15 cellular contexts compared by ENCODE assay signal in the genomic region with DNA sequence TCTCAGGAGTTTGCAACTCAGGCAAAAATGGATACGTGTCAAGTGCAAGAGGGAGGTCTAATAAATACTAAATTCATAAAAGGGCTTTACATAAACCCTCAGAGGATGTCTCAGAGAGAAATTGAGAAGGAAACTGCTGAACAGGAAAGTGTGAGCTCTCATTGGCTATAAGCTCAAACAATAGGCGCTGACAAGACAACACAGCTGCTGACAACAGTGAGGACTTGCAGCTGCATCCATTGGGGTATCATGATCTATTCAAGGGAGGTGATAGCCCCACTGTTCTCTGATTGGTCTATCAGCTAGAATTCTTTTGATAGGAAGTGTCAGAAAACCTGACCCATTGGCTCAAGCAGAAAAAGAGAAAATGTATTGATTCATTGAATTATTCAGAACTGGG.
DNase-seq lines count a peak whose midpoint lies in the region; ATAC-seq and TF ChIP-seq lines count a peak whose summit lies in the region.
"Had no signal": no experiment of that assay in that cellular context is flagged by ENCODE, and none has a peak within 500 bp of the region (broad histone marks: within the 10 kb centered on the region; RNA-seq: fewer than 3 reads in every experiment).

No MANE protein-coding gene starts in this region.

- H3K27me3 ChIP-seq in HAP-1 (ENCODE audit: low read depth), result no peaks in the 10 kb centered on the region
- H3K27me3 ChIP-seq: Peyer's patch had no signal

- in situ Hi-C loops in HAP-1 (cut with MboI; ENCODE audit: low sequenced_read_pairs), result no loop called here

- H3K9me3 ChIP-seq in HAP-1, result no peaks in the 10 kb centered on the region
- H3K9me3 ChIP-seq: Peyer's patch had no signal

- no peak overlapping the region for H3K4me3 ChIP-seq in HAP-1
- H3K4me3 ChIP-seq: Peyer's patch had no signal

- TF ChIP-seq CTCF in GM10266 (IDR thresholded peaks at IDR 0.05; ENCODE audit: control insufficient read depth, insufficient read depth, low read depth, missing control alignments), result no peak

- DNase-seq in NCI-H510A treated with DMSO at 0.1 percent for 48 hours (lab: John Stamatoyannopoulos, UW) (peak; percentile 34), NCI-H510A (lab: John Stamatoyannopoulos, UW) (no peak), hippocampal formation (lab: John Stamatoyannopoulos, UW) (peak; percentile 4 to 45), occipital lobe (lab: John Stamatoyannopoulos, UW) (peak; percentile 2), HAP-1 (ENCODE audit: low spot score in 2 of 2) (no peak), GM10266 (ENCODE audit: extremely low spot score) (no peak)
- DNase-seq: 8988T; CD8-positive, alpha-beta T cell; NCI-H1417; NCI-H1694 treated with DMSO at 0.1 percent for 48 hours; NCI-H2081 treated with DMSO at 0.1 percent for 48 hours; NCI-H2227 treated with DMSO at 0.1 percent for 48 hours; NCI-H524; Peyer's patch had no signal

- no peaks in the 10 kb centered on the region for H3K4me1 ChIP-seq in HAP-1
- H3K4me1 ChIP-seq: Peyer's patch had no signal

- H3K36me3 ChIP-seq in HAP-1 (replicated peaks), result no peaks in the 10 kb centered on the region
- H3K36me3 ChIP-seq: Peyer's patch had no signal

- ATAC-seq in GM18520 (IDR thresholded peaks at IDR 0.05; ENCODE audit: unreplicated experiment), result no peak
- ATAC-seq: CD8-positive, alpha-beta T cell had no signal

Comparison
In these comparisons a context has a peak if more than half of its experiments do, and no peak if none do; other contexts are left out.
1. DNase-seq: peak in NCI-H510A treated with DMSO at 0.1 percent for 48 hours (single experiment), hippocampal formation (2 of 2) and occipital lobe (single experiment); none in NCI-H510A (single experiment), HAP-1 (0 of 2) and GM10266 (single experiment).